ENCODE assay signal across 8 cellular contexts in the genomic region with DNA sequence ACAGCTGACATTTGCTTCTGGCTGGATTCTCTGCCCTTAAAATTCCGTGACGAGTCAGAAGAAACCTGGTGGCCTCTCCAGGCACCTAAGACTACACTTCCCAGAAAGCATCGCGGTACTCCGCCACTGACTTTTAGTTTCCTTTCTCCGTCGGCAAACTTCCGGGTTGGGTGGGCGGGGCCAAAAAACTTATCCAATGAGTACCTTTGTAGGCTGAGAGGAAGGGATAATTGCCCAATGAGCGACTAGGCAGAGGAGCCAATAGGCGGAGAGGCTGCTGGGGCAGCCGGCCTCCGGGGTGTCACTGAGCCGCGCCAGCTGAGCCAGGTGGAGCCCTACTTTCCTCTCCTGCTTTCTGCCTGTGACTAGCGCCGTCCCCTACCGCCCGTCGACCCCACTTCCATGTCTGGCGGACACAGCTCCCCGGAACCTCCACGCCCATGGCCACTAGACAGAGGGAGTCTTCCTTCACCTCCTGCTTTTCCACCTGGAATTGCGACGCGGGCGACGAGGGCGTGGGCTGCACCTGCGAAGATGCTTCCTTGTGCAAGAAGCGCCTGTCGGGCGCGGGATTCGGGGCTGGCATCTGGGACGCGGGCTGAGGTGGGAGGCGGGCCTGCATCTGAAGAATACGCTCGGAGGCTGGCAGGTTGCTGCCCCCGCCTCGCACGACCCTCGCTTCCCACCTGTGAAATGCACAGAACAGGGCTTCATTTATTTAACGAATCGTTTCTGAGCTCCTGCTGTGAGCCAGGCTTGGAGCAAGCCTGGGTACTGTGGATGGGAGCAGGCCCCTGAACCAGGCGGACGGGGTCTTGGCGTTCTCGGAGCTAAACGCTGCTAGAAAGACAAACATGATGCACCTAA.
DNase-seq lines count a peak whose midpoint lies in the region; ATAC-seq and TF ChIP-seq lines count a peak whose summit lies in the region.

No MANE protein-coding gene starts in this region.

- peak overlapping the region; percentile 98 for H3K4me3 ChIP-seq in AG09309 (ENCODE audit: control insufficient read depth, low read depth, low read length)

- DNase-seq in AG09309 (ENCODE audit: low read depth) (peak; percentile 83), NCI-H345 (lab: John Stamatoyannopoulos, UW) (peak; percentile 97), cerebellar cortex (ENCODE audit: low spot score) (peak; percentile 99), islet precursor cell (peak; percentile 98)
- DNase-seq in activated CD4-positive, CD25-positive, alpha-beta regulatory T cell treated with anti-CD3 and anti-CD28 coated beads, Interleukin-2, amount 50 U/mL, for 16 hours (ENCODE audit: low read depth, low spot score): peak; percentile 87
- DNase-seq in stimulated activated CD4-positive, alpha-beta T cell treated with anti-CD3 and anti-CD28 coated beads, Interleukin-12 subunit alpha, Interleukin-12 subunit beta, amount 100 ng/mL, for 4 hours: peak; percentile 78

- no peak for TF ChIP-seq CTCF in AG09309 (IDR thresholded peaks at IDR 0.05; ENCODE audit: control insufficient read depth, insufficient read depth, low read depth, low read length, missing control alignments)

- peak; percentile 100 for ATAC-seq in GM19025 (IDR thresholded peaks at IDR 0.05; ENCODE audit: low read depth, unreplicated experiment)
- ATAC-seq in HG03280 (IDR thresholded peaks at IDR 0.05; ENCODE audit: unreplicated experiment): peak; percentile 99

Comparison
In these comparisons a context has a peak if more than half of its experiments do, and no peak if none do; other contexts are left out.
1. Peak in every context shown above with its lines: DNase-seq, ATAC-seq and H3K4me3 ChIP-seq.